ENCODE assay signal across 16 cellular contexts in genomic region chr12:99387661-99388060, GRCh38.
"Had no signal": no experiment of that assay in that cellular context is flagged by ENCODE, and none has a peak within 500 bp of the region (broad histone marks: within the 10 kb centered on the region; RNA-seq: fewer than 3 reads in every experiment).

No MANE protein-coding gene starts in this region.

- ATAC-seq: K562, T-cell had no signal

- H3K36me3 Mint-ChIP-seq: activated naive CD4-positive, alpha-beta T cell treated with anti-CD3 and anti-CD28 coated beads, Interleukin-2, amount 50 U/mL, for 24 hours; T-cell had no signal

- H3K4me1 ChIP-seq: breast epithelium had no signal

- DNase-seq: activated CD4-positive, alpha-beta memory T cell treated with anti-CD3 and anti-CD28 coated beads, Interleukin-2, amount 10 ng/mL, durations not matched to agents 7 days and 5 days; activated CD4-positive, alpha-beta T cell treated with anti-CD3 and anti-CD28 coated beads, Interleukin-2, amount 50 U/mL, for 1 hour; activated CD4-positive, CD25-positive, alpha-beta regulatory T cell; activated effector memory CD4-positive, alpha-beta T cell treated with Interleukin-2 at 50 U/mL for 16 hours; activated naive CD4-positive, alpha-beta T cell; activated T-cell treated with anti-CD3 and anti-CD28 coated beads for 4 hours; caudate nucleus; NCI-H1048; NCI-H187 treated with DMSO at 0.1 percent for 48 hours; NCI-H2081 treated with DMSO at 0.1 percent for 48 hours; T-cell; T1000 had no signal

- H3K27me3 ChIP-seq: breast epithelium had no signal

- H3K36me3 ChIP-seq: breast epithelium had no signal

- H3K27ac ChIP-seq: breast epithelium had no signal

- H3K4me3 Mint-ChIP-seq: activated CD4-positive, alpha-beta memory T cell treated with anti-CD3 and anti-CD28 coated beads, Interleukin-2, amount 10 ng/mL, durations not matched to agents 7 days and 5 days; activated naive CD4-positive, alpha-beta T cell treated with anti-CD3 and anti-CD28 coated beads, Interleukin-2, amount 50 U/mL, for 24 hours; T-cell had no signal

- FAIRE-seq: K562, TTC549 had no signal

- H3K4me3 ChIP-seq: breast epithelium, K562 had no signal

- H3K27me3 Mint-ChIP-seq: activated CD4-positive, alpha-beta memory T cell treated with anti-CD3 and anti-CD28 coated beads, Interleukin-2, amount 10 ng/mL, durations not matched to agents 7 days and 5 days; activated naive CD4-positive, alpha-beta T cell treated with anti-CD3 and anti-CD28 coated beads, Interleukin-2, amount 50 U/mL, for 24 hours; T-cell had no signal

- H3K9me3 Mint-ChIP-seq: activated CD4-positive, alpha-beta memory T cell treated with anti-CD3 and anti-CD28 coated beads, Interleukin-2, amount 10 ng/mL, durations not matched to agents 7 days and 5 days; activated naive CD4-positive, alpha-beta T cell treated with anti-CD3 and anti-CD28 coated beads, Interleukin-2, amount 50 U/mL, for 24 hours had no signal

- H3K27ac Mint-ChIP-seq: activated CD4-positive, alpha-beta memory T cell treated with anti-CD3 and anti-CD28 coated beads, Interleukin-2, amount 10 ng/mL, durations not matched to agents 7 days and 5 days; activated naive CD4-positive, alpha-beta T cell treated with anti-CD3 and anti-CD28 coated beads, Interleukin-2, amount 50 U/mL, for 24 hours; T-cell had no signal

- H3K4me1 Mint-ChIP-seq: activated CD4-positive, alpha-beta memory T cell treated with anti-CD3 and anti-CD28 coated beads, Interleukin-2, amount 10 ng/mL, durations not matched to agents 7 days and 5 days; activated naive CD4-positive, alpha-beta T cell treated with anti-CD3 and anti-CD28 coated beads, Interleukin-2, amount 50 U/mL, for 24 hours; T-cell had no signal

- H3K9me3 ChIP-seq: breast epithelium had no signal
